ENCODE assay signal across 20 cellular contexts in the genomic region with DNA sequence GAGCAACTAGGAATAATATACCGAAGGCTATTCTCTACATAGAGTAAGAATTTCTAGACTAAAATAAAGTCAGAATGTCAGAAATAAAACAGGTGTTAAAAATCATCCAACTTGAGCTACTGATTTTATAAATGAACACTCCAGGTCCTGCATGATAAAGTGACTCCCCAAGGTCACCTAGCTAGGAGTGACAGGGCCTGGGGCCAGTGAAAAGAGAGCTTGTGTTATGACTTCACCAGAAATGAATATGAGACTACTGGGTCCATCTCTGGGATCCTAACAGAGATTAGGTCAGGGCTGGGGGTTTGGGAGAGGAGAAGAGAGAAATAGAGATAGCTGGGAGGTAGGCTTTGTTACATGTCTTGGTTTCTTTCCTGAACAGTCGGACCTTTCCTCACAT.
DNase-seq lines count a peak whose midpoint lies in the region; ATAC-seq, FAIRE-seq and TF ChIP-seq lines count a peak whose summit lies in the region.
"Had no signal": no experiment of that assay in that cellular context is flagged by ENCODE, and none has a peak within 500 bp of the region (broad histone marks: within the 10 kb centered on the region; RNA-seq: fewer than 3 reads in every experiment).

No MANE protein-coding gene starts in this region.

- H2BK5ac ChIP-seq in mesenchymal stem cell (ENCODE audit: low read depth, low read length, poor library complexity, severe bottlenecking), result no peak overlapping the region

- no peak overlapping the region for H3K14ac ChIP-seq in mesenchymal stem cell (ENCODE audit: low read length in 2 of 2)

- no peak overlapping the region for H3K23ac ChIP-seq in mesenchymal stem cell (ENCODE audit: low read length in 2 of 2)

- no peaks in the 10 kb centered on the region for H3K79me2 ChIP-seq in GM12878 (ENCODE audit: control insufficient read depth, insufficient read depth, low read length)

- BruUV-seq in GM12878 (replicated peaks; lab: Mats Ljungman, UMichigan), result no TSS peak

- 67% methylated on average over 2 of the region's 2 CpGs for WGBS in GM12878 (ENCODE audit: insufficient coverage, insufficient replicate concordance, low lambda C conversion rate, missing lambda C conversion rate)
- 100% methylated on average over 1 of the region's 2 CpGs for WGBS in mesenchymal stem cell

- peaks cover 34% of the 10 kb centered on the region for H3K4me1 ChIP-seq in GM12878 (ENCODE audit: control insufficient read depth, insufficient read depth, low read length)
- H3K4me1 ChIP-seq in mesenchymal stem cell (ENCODE audit: control insufficient read depth, insufficient read depth, low read depth, low read length), result peaks cover 12% of the 10 kb centered on the region
- H3K4me1 ChIP-seq in uterus, result no peaks in the 10 kb centered on the region
- H3K4me1 ChIP-seq: A549; BLaER1 treated with 17β-estradiol and CSF1 and Interleukin-3, amounts not matched to agents 10 nM and 100 nM had no signal

- H3K27ac ChIP-seq in GM12878 (ENCODE audit: control insufficient read depth, insufficient read depth), result no peak overlapping the region
- no peak overlapping the region for H3K27ac ChIP-seq in mesenchymal stem cell (ENCODE audit: low read length, poor library complexity, severe bottlenecking)
- H3K27ac ChIP-seq in uterus, result peak overlapping the region; percentile 3 to 79
- H3K27ac ChIP-seq: 22Rv1; A549; BLaER1 treated with 17β-estradiol and CSF1 and Interleukin-3, amounts not matched to agents 10 nM and 100 nM; C4-2B had no signal

- H3K4me2 ChIP-seq in GM12878 (ENCODE audit: control insufficient read depth, insufficient read depth) (no peak overlapping the region), mesenchymal stem cell (ENCODE audit: low read length, poor library complexity, severe bottlenecking) (no peak overlapping the region)
- H3K4me2 ChIP-seq: A549; BLaER1 treated with 17β-estradiol and CSF1 and Interleukin-3, amounts not matched to agents 10 nM and 100 nM had no signal

- POLR2A ChIA-PET in HEK293T (lab: Yijun Ruan, JAX), result no interaction called here
- POLR2A ChIA-PET in GM12878 (lab: Charles Lee), result no interaction called here

- no peak overlapping the region for H2BK15ac ChIP-seq in mesenchymal stem cell (ENCODE audit: low read depth, poor library complexity, severe bottlenecking)

- no peak for TF ChIP-seq RAD21 in GM12878 (IDR thresholded peaks at IDR 0.05; ENCODE audit: insufficient read depth, low read depth, low read length)

- RAD21 ChIA-PET in GM12878 (lab: Charles Lee; ENCODE audit: unreplicated experiment), result no interaction called here

- H3K79me1 ChIP-seq in mesenchymal stem cell (replicated peaks; ENCODE audit: low read length, poor library complexity, severe bottlenecking), result no peaks in the 10 kb centered on the region

- no peak for ATAC-seq in GM12878
- no peak for ATAC-seq in HG02840 (IDR thresholded peaks at IDR 0.05; ENCODE audit: low FRiP score, unreplicated experiment)
- ATAC-seq: A549 had no signal

- intact Hi-C loops in GM12878 (cut with micrococcal nuclease; ENCODE audit: unreplicated experiment) (loop anchor here (5.0 kb wide), 1 partner anchor 97 kb away; no protein-coding TSS in a partner anchor), uterus (cut with DNase I; ENCODE audit: low total_unique reads) (loop anchor here (10.0 kb wide), 1 partner anchor 1811 kb away; a partner anchor contains a TSS)

- H3K27me3 ChIP-seq in GM12878 (replicated peaks in 1 of 2; ENCODE audit: control insufficient read depth in 2 of 2, insufficient read depth in 2 of 2, low read length in 1 of 2), result no peaks in the 10 kb centered on the region; a peak in 1 of 4 replicates
- H3K27me3 ChIP-seq in mesenchymal stem cell (ENCODE audit: control insufficient read depth in 1 of 2, insufficient read depth in 1 of 2, low read length in 2 of 2), result no peaks in the 10 kb centered on the region
- no peaks in the 10 kb centered on the region for H3K27me3 ChIP-seq in uterus
- H3K27me3 ChIP-seq: BLaER1 treated with 17β-estradiol and CSF1 and Interleukin-3, amounts not matched to agents 10 nM and 100 nM had no signal

- no peak overlapping the region for H3K18ac ChIP-seq in mesenchymal stem cell (ENCODE audit: low read depth in 1 of 2, low read length in 2 of 2)

- H2BK12ac ChIP-seq in mesenchymal stem cell (ENCODE audit: low read length in 2 of 2), result no peak overlapping the region

- no peak for TF ChIP-seq CTCF in GM12878 (IDR thresholded peaks at IDR 0.05 in 2 of 3, conservative IDR thresholded peaks at IDR 0.05 in 1 of 3; ENCODE audit: control insufficient read depth in 2 of 3, extremely low read depth in 1 of 3, insufficient read depth in 1 of 3, low read depth in 3 of 3, low read length in 3 of 3)
- TF ChIP-seq CTCF in uterus (IDR thresholded peaks at IDR 0.05), result no peak

- in situ Hi-C loops in GM12878 (cut with MboI), result no loop called here

- CTCF ChIA-PET in HEK293T (lab: Yijun Ruan, JAX) (no interaction called here), GM12878 (lab: Yijun Ruan, JAX) (no interaction called here)

- H3K9ac ChIP-seq in GM12878 (ENCODE audit: control insufficient read depth, insufficient read depth, low read length) (no peak overlapping the region), mesenchymal stem cell (ENCODE audit: low read length) (no peak overlapping the region)
- H3K9ac ChIP-seq: BLaER1 treated with 17β-estradiol and CSF1 and Interleukin-3, amounts not matched to agents 10 nM and 100 nM had no signal

- H3K9me3 ChIP-seq in GM12878 (replicated peaks; ENCODE audit: control insufficient read depth, insufficient read depth, low read length) (peaks cover 2% of the 10 kb centered on the region; the same call in 2 of the 3 replicates), mesenchymal stem cell (ENCODE audit: control insufficient read depth, low read length) (no peaks in the 10 kb centered on the region), uterus (no peaks in the 10 kb centered on the region)

- no peak overlapping the region for H3K4ac ChIP-seq in mesenchymal stem cell (ENCODE audit: low read depth in 1 of 2, low read length in 2 of 2)

- H3K4me3 ChIP-seq in GM12878 (no peak overlapping the region), mesenchymal stem cell (ENCODE audit: insufficient read depth in 1 of 2, low read depth in 1 of 2, low read length in 2 of 2) (no peak overlapping the region), uterus (no peak overlapping the region)
- H3K4me3 ChIP-seq: A549; BLaER1 treated with 17β-estradiol and CSF1 and Interleukin-3, amounts not matched to agents 10 nM and 100 nM had no signal

- no peak overlapping the region for H4K8ac ChIP-seq in mesenchymal stem cell (ENCODE audit: low read length)

- FAIRE-seq in GM12878 (lab: Jason Lieb, UNC), result no peak
- FAIRE-seq: A549, G401.6, GM18507 had no signal

- H4K20me1 ChIP-seq in GM12878 (ENCODE audit: control insufficient read depth, insufficient read depth), result no peaks in the 10 kb centered on the region
- H4K20me1 ChIP-seq: BLaER1 treated with 17β-estradiol and CSF1 and Interleukin-3, amounts not matched to agents 10 nM and 100 nM had no signal

- no peak overlapping the region for H4K91ac ChIP-seq in mesenchymal stem cell (ENCODE audit: low read length)

- H3K36me3 ChIP-seq in GM12878 (ENCODE audit: control insufficient read depth in 2 of 2, insufficient read depth in 2 of 2, low read length in 1 of 2) (no peaks in the 10 kb centered on the region), mesenchymal stem cell (ENCODE audit: control insufficient read depth in 1 of 2, insufficient read depth in 2 of 2, low read depth in 1 of 2, low read length in 2 of 2) (no peaks in the 10 kb centered on the region), uterus (no peaks in the 10 kb centered on the region)
- H3K36me3 ChIP-seq: BLaER1 treated with 17β-estradiol and CSF1 and Interleukin-3, amounts not matched to agents 10 nM and 100 nM had no signal

- no peak for TF ChIP-seq EP300 in GM12878 (IDR thresholded peaks at IDR 0.05; ENCODE audit: borderline replicate concordance in 1 of 2, control insufficient read depth in 1 of 2, low read depth in 2 of 2, low read length in 2 of 2)

- H2AFZ ChIP-seq in GM12878 (ENCODE audit: control insufficient read depth, low read depth, low read length) (no peak overlapping the region), mesenchymal stem cell (ENCODE audit: low read depth, low read length) (no peak overlapping the region)

- H2BK120ac ChIP-seq in mesenchymal stem cell (ENCODE audit: low read depth, low read length), result no peak overlapping the region

- SMC1A ChIA-PET in GM12878 (lab: Charles Lee; ENCODE audit: uncharacterized antibody, unreplicated experiment), result interaction anchor here (1.6 to 1.8 kb wide), 2 partner anchors 16 to 109 kb away, joined by 4 to 6 read pairs; no protein-coding TSS in a partner anchor

- no peak for DNase-seq in HEK293T (ENCODE audit: extremely low spot score)
- DNase-seq in GM12878 (ENCODE audit: low read depth, low spot score), result no peak
- DNase-seq in mesenchymal stem cell, result no peak
- DNase-seq in uterus, result no peak
- no peak for DNase-seq in middle frontal gyrus (ENCODE audit: extremely low spot score, low spot score)
- DNase-seq in DMS114 treated with DMSO at 0.1 percent for 48 hours (lab: John Stamatoyannopoulos, UW; ENCODE audit: unreplicated experiment), result no peak
- DNase-seq: AML-193; CD4-positive, alpha-beta T cell; CD8-positive, alpha-beta memory T cell; COR-L47; DMS 273 treated with DMSO at 0.1 percent for 48 hours; DMS79 treated with DMSO at 0.1 percent for 48 hours; GF-D8 had no signal

- TF ChIP-seq POLR2A in GM12878 (IDR thresholded peaks at IDR 0.05; ENCODE audit: low read depth, low read length), result no peak
- no peak for TF ChIP-seq POLR2A in uterus (IDR thresholded peaks at IDR 0.05)

- H2AK5ac ChIP-seq in mesenchymal stem cell (ENCODE audit: low read length, severe bottlenecking), result peak overlapping the region; percentile 46

TF ChIP-seq in HEK293T, 16 proteins besides CTCF, POLR2A, EP300 and RAD21 (continues in another document):
- TF ChIP-seq LEF1 (IDR thresholded peaks at IDR 0.05; ENCODE audit: borderline replicate concordance) (no peak), TARDBP (IDR thresholded peaks at IDR 0.05) (no peak), SP1 (IDR thresholded peaks at IDR 0.05) (no peak)

TF ChIP-seq in GM12878, 131 proteins besides CTCF, POLR2A, EP300 and RAD21 (continues in another document):
- TF ChIP-seq BHLHE40 (IDR thresholded peaks at IDR 0.05; ENCODE audit: borderline replicate concordance in 1 of 2, low read depth in 2 of 2, low read length in 1 of 2), result no peak
- no peak for TF ChIP-seq TCF7 (IDR thresholded peaks at IDR 0.05; ENCODE audit: borderline replicate concordance)
- TF ChIP-seq, protein P1, sequence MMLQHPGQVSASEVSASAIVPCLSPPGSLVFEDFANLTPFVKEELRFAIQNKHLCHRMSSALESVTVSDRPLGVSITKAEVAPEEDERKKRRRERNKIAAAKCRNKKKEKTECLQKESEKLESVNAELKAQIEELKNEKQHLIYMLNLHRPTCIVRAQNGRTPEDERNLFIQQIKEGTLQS (IDR thresholded peaks at IDR 0.05; ENCODE audit: borderline replicate concordance, extremely low read depth, low read depth, low read length), result no peak

Comparison
In these comparisons a context has a peak if more than half of its experiments do, and no peak if none do; other contexts are left out.
1. H3K27ac ChIP-seq: peak in uterus (2 of 2); none in GM12878 (single experiment) and mesenchymal stem cell (single experiment).